Comparison of ENCODE assay signal across 1 cellular context in genomic region chr11:112539741-112540140, GRCh38.
TF ChIP-seq lines count a peak whose summit lies in the region.

No MANE protein-coding gene starts in this region.

TF ChIP-seq in GM23338, 12 proteins besides CTCF, POLR2A, EP300 and RAD21:
- no peak for TF ChIP-seq REST (IDR thresholded peaks at IDR 0.05; ENCODE audit: unreplicated experiment)
- TF ChIP-seq ZNF331 (CRISPR knock-in tag; IDR thresholded peaks at IDR 0.05; ENCODE audit: low read depth): no peak
- TF ChIP-seq CREB1 (CRISPR knock-in tag; IDR thresholded peaks at IDR 0.05; ENCODE audit: low read depth): no peak
- TF ChIP-seq EZH2 (IDR thresholded peaks at IDR 0.05; ENCODE audit: low read depth, unreplicated experiment): no peak
- TF ChIP-seq EZH2phosphoT487 (IDR thresholded peaks at IDR 0.05; ENCODE audit: unreplicated experiment): no peak
- no peak for TF ChIP-seq STAT1 (IDR thresholded peaks at IDR 0.05; ENCODE audit: unreplicated experiment)
- no peak for TF ChIP-seq ZNF114 (CRISPR knock-in tag; IDR thresholded peaks at IDR 0.05)
- no peak for TF ChIP-seq POLR2AphosphoS5 (IDR thresholded peaks at IDR 0.05; ENCODE audit: low read depth)
- no peak for TF ChIP-seq JUNB (IDR thresholded peaks at IDR 0.05; ENCODE audit: unreplicated experiment)
- no peak for TF ChIP-seq NANOG (IDR thresholded peaks at IDR 0.05; ENCODE audit: borderline replicate concordance)
